Comparison of ENCODE assay signal across 14 cellular contexts in the genomic region with DNA sequence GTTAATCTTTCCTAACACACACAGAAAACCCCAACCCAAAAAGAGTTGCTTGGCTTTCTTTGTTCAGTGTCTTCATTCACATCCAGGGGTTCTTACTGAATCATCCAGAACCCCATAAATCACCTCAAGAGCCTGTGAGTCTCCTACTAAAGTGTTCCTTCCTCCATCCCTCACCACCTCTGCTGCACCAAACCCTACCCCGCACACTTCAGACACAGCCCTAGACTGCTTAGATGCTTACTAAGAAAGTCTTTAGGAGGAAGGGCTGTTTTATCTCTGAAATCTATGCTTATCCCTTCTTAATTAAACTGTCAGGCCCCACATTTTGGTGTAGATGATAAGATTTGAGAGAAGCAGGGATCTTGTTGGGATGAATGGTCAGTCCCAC.
DNase-seq lines count a peak whose midpoint lies in the region; ATAC-seq, FAIRE-seq and TF ChIP-seq lines count a peak whose summit lies in the region.
"Had no signal": no experiment of that assay in that cellular context is flagged by ENCODE, and none has a peak within 500 bp of the region (broad histone marks: within the 10 kb centered on the region; RNA-seq: fewer than 3 reads in every experiment).

No MANE protein-coding gene starts in this region.

- CTCF ChIA-PET in HepG2 (lab: Yijun Ruan, JAX; ENCODE audit: low intra/inter-chr PET ratio, low total read pairs): no interaction called here

- DNase-seq in HepG2 (ENCODE audit: low spot score) (no peak), coronary artery (ENCODE audit: low spot score) (no peak), vagina (ENCODE audit: extremely low spot score in 2 of 2) (no peak), SW 1271 (lab: John Stamatoyannopoulos, UW) (no peak), GM19240 (ENCODE audit: insufficient read length, low spot score) (no peak)
- DNase-seq: activated CD4-positive, CD25-positive, alpha-beta regulatory T cell; activated effector memory CD4-positive, alpha-beta T cell treated with anti-CD3 and anti-CD28 coated beads, Interleukin-2, amount 50 U/mL, for 16 hours; MV-4-11; SJCRH30 had no signal

- TF ChIP-seq EP300 in HepG2 (IDR thresholded peaks at IDR 0.05; ENCODE audit: low read depth in 2 of 2, low read length in 2 of 2) (no peak), HepG2 (CRISPR knock-in tag; IDR thresholded peaks at IDR 0.05; ENCODE audit: borderline replicate concordance) (no peak)

- TF ChIP-seq POLR2A in HepG2 (IDR thresholded peaks at IDR 0.05; ENCODE audit: insufficient read depth in 1 of 2, low read depth in 2 of 2, low read length in 2 of 2): no peak
- no peak for TF ChIP-seq POLR2A in vagina (IDR thresholded peaks at IDR 0.05)

- H3K27ac ChIP-seq in liver (ENCODE audit: low read depth in 1 of 2, low read length in 2 of 2) (peak overlapping the region; percentile 61 to 66), HepG2 (ENCODE audit: extremely low read length, insufficient read depth, low read length) (no peak overlapping the region), coronary artery (peak overlapping the region; percentile 81 to 83), neutrophil (peak overlapping the region; percentile 75), vagina (peak overlapping the region; percentile 33)
- H3K27ac ChIP-seq: SJCRH30 had no signal

- no peak for TF ChIP-seq RAD21 in liver (IDR thresholded peaks at IDR 0.05)
- no peak for TF ChIP-seq RAD21 in HepG2 (CRISPR knock-in tag; IDR thresholded peaks at IDR 0.05)

- H3K4me1 ChIP-seq in liver (ENCODE audit: control insufficient read depth in 4 of 4, insufficient read depth in 4 of 4, low read length in 3 of 4) (peaks cover 0 to 16% (median 5%) of the 10 kb centered on the region in 4 donors), HepG2 (ENCODE audit: insufficient read depth, low read length) (no peaks in the 10 kb centered on the region), neutrophil (ENCODE audit: control insufficient read depth in 1 of 2, insufficient read depth in 1 of 2, low read depth in 1 of 2, low read length in 1 of 2) (peaks cover 55 to 59% of the 10 kb centered on the region in 2 experiments), vagina (no peaks in the 10 kb centered on the region)
- H3K4me1 ChIP-seq: SJCRH30 had no signal

- no peak overlapping the region for H3K4me2 ChIP-seq in HepG2 (ENCODE audit: low read depth, low read length)

- H3K4me3 ChIP-seq in liver (ENCODE audit: low read depth in 1 of 3, low read length in 3 of 3) (no peak overlapping the region), HepG2 (replicated peaks in 1 of 3; ENCODE audit: insufficient read depth in 1 of 3, low read depth in 2 of 3, low read length in 3 of 3) (no peak overlapping the region), coronary artery (no peak overlapping the region), neutrophil (ENCODE audit: low read depth in 1 of 2, low read length in 1 of 2) (peak overlapping the region in 1 of 2 experiments; percentile 8), vagina (no peak overlapping the region)
- H3K4me3 ChIP-seq: SJCRH30 had no signal

- H2AFZ ChIP-seq in HepG2 (ENCODE audit: low read length): no peak overlapping the region

- H3K27me3 ChIP-seq in liver (ENCODE audit: control insufficient read depth in 4 of 4, insufficient read depth in 4 of 4, low read length in 3 of 4): no peaks in the 10 kb centered on the region
- H3K27me3 ChIP-seq in HepG2 (ENCODE audit: control insufficient read depth in 1 of 2, insufficient read depth in 2 of 2, low read length in 2 of 2): no peaks in the 10 kb centered on the region
- H3K27me3 ChIP-seq in neutrophil: no peaks in the 10 kb centered on the region
- no peaks in the 10 kb centered on the region for H3K27me3 ChIP-seq in vagina
- H3K27me3 ChIP-seq: SJCRH30 had no signal

- no peak for TF ChIP-seq CTCF in liver (IDR thresholded peaks at IDR 0.05; ENCODE audit: low read depth, low read length, missing input control)
- TF ChIP-seq CTCF in HepG2 (CRISPR knock-in tag; IDR thresholded peaks at IDR 0.05): no peak
- no peak for TF ChIP-seq CTCF in coronary artery (IDR thresholded peaks at IDR 0.05)
- no peak for TF ChIP-seq CTCF in neutrophil (IDR thresholded peaks at IDR 0.05)
- no peak for TF ChIP-seq CTCF in vagina (IDR thresholded peaks at IDR 0.05)

- FAIRE-seq in HepG2 (lab: Jason Lieb, UNC): no peak
- FAIRE-seq: G401.6, keratinocyte had no signal

- in situ Hi-C loops in HepG2 (cut with HindIII; ENCODE audit: extremely low pct_ligation_motif_present, low pct_unique_long_range_greater_than_20kb): no loop called here

- no peak for ATAC-seq in HepG2
- no peak for ATAC-seq in HG03457 (IDR thresholded peaks at IDR 0.05; ENCODE audit: unreplicated experiment)

- H3K36me3 ChIP-seq in liver (ENCODE audit: control insufficient read depth in 4 of 4, insufficient read depth in 3 of 4, low read depth in 1 of 4, low read length in 3 of 4): no peaks in the 10 kb centered on the region
- no peaks in the 10 kb centered on the region for H3K36me3 ChIP-seq in HepG2 (replicated peaks in 1 of 2; ENCODE audit: control insufficient read depth in 1 of 2, insufficient read depth in 2 of 2, low read length in 2 of 2)
- no peaks in the 10 kb centered on the region for H3K36me3 ChIP-seq in neutrophil
- H3K36me3 ChIP-seq in vagina: no peaks in the 10 kb centered on the region
- H3K36me3 ChIP-seq: SJCRH30 had no signal

- intact Hi-C loops in HepG2 (cut with micrococcal nuclease; ENCODE audit: unreplicated experiment): no loop called here
- intact Hi-C loops in vagina (cut with DNase I): no loop called here

- no peaks in the 10 kb centered on the region for H3K79me2 ChIP-seq in HepG2 (ENCODE audit: insufficient read depth, low read length)

- POLR2A ChIA-PET in HepG2 (lab: Yijun Ruan, JAX): no interaction called here

- no peaks in the 10 kb centered on the region for H3K9me3 ChIP-seq in liver (ENCODE audit: control insufficient read depth in 4 of 4, low read length in 3 of 4)
- H3K9me3 ChIP-seq in HepG2 (ENCODE audit: low read length): no peaks in the 10 kb centered on the region
- no peaks in the 10 kb centered on the region for H3K9me3 ChIP-seq in neutrophil
- H3K9me3 ChIP-seq in vagina: no peaks in the 10 kb centered on the region
- H3K9me3 ChIP-seq: SJCRH30 had no signal

- no TSS peak for BruUV-seq in HepG2 (replicated peaks; lab: Mats Ljungman, UMichigan)

- 89% methylated on average over 1 of the region's 1 CpG for WGBS in liver
- 100% methylated on average over 1 of the region's 1 CpG for WGBS in HepG2 (ENCODE audit: low lambda C conversion rate)

- no peak overlapping the region for H3K9ac ChIP-seq in liver (ENCODE audit: low read depth in 1 of 2, low read length in 2 of 2)
- no peak overlapping the region for H3K9ac ChIP-seq in HepG2 (ENCODE audit: insufficient read depth, low read depth, low read length)

- no peaks in the 10 kb centered on the region for H4K20me1 ChIP-seq in HepG2 (ENCODE audit: insufficient read depth, low read length)

TF ChIP-seq in liver, 16 proteins besides CTCF, POLR2A, EP300 and RAD21:
- TF ChIP-seq SP1 (IDR thresholded peaks at IDR 0.05): no peak
- TF ChIP-seq, protein P1, sequence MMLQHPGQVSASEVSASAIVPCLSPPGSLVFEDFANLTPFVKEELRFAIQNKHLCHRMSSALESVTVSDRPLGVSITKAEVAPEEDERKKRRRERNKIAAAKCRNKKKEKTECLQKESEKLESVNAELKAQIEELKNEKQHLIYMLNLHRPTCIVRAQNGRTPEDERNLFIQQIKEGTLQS (IDR thresholded peaks at IDR 0.05): no peak
- no peak for TF ChIP-seq HNF4G (IDR thresholded peaks at IDR 0.05)
- TF ChIP-seq FOXA1 (IDR thresholded peaks at IDR 0.05): no peak
- no peak for TF ChIP-seq GABPA (IDR thresholded peaks at IDR 0.05 in 1 of 2, conservative IDR thresholded peaks at IDR 0.05 in 1 of 2)
- TF ChIP-seq HNF4A (conservative IDR thresholded peaks at IDR 0.05): no peak
- TF ChIP-seq, protein P2, sequence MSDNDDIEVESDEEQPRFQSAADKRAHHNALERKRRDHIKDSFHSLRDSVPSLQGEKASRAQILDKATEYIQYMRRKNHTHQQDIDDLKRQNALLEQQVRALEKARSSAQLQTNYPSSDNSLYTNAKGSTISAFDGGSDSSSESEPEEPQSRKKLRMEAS (IDR thresholded peaks at IDR 0.05): no peak
- no peak for TF ChIP-seq TAF1 (conservative IDR thresholded peaks at IDR 0.05)
- TF ChIP-seq RXRA (IDR thresholded peaks at IDR 0.05): no peak

TF ChIP-seq in HepG2, 621 proteins besides CTCF, POLR2A, EP300 and RAD21 (continues in another document):
- TF ChIP-seq ZNF782 (CRISPR knock-in tag; IDR thresholded peaks at IDR 0.05; ENCODE audit: borderline replicate concordance) (no peak), ZFY (CRISPR knock-in tag; IDR thresholded peaks at IDR 0.05) (no peak), NFIB (CRISPR knock-in tag; IDR thresholded peaks at IDR 0.05; ENCODE audit: borderline replicate concordance) (no peak), ASH2L (IDR thresholded peaks at IDR 0.05; ENCODE audit: insufficient read length, low read depth, low read length) (no peak), XBP1 (CRISPR knock-in tag; IDR thresholded peaks at IDR 0.05) (no peak), MED13 (CRISPR knock-in tag; IDR thresholded peaks at IDR 0.05) (no peak), ZNF605 (CRISPR knock-in tag; IDR thresholded peaks at IDR 0.05) (no peak)
- TF ChIP-seq, protein P3, sequence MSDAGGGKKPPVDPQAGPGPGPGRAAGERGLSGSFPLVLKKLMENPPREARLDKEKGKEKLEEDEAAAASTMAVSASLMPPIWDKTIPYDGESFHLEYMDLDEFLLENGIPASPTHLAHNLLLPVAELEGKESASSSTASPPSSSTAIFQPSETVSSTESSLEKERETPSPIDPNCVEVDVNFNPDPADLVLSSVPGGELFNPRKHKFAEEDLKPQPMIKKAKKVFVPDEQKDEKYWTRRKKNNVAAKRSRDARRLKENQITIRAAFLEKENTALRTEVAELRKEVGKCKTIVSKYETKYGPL (CRISPR knock-in tag; IDR thresholded peaks at IDR 0.05): no peak
- TF ChIP-seq, protein P4, sequence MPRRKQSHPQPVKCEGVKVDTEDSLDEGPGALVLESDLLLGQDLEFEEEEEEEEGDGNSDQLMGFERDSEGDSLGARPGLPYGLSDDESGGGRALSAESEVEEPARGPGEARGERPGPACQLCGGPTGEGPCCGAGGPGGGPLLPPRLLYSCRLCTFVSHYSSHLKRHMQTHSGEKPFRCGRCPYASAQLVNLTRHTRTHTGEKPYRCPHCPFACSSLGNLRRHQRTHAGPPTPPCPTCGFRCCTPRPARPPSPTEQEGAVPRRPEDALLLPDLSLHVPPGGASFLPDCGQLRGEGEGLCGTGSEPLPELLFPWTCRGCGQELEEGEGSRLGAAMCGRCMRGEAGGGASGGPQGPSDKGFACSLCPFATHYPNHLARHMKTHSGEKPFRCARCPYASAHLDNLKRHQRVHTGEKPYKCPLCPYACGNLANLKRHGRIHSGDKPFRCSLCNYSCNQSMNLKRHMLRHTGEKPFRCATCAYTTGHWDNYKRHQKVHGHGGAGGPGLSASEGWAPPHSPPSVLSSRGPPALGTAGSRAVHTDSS (CRISPR knock-in tag; conservative IDR thresholded peaks at IDR 0.05): no peak
